In the genomic region with DNA sequence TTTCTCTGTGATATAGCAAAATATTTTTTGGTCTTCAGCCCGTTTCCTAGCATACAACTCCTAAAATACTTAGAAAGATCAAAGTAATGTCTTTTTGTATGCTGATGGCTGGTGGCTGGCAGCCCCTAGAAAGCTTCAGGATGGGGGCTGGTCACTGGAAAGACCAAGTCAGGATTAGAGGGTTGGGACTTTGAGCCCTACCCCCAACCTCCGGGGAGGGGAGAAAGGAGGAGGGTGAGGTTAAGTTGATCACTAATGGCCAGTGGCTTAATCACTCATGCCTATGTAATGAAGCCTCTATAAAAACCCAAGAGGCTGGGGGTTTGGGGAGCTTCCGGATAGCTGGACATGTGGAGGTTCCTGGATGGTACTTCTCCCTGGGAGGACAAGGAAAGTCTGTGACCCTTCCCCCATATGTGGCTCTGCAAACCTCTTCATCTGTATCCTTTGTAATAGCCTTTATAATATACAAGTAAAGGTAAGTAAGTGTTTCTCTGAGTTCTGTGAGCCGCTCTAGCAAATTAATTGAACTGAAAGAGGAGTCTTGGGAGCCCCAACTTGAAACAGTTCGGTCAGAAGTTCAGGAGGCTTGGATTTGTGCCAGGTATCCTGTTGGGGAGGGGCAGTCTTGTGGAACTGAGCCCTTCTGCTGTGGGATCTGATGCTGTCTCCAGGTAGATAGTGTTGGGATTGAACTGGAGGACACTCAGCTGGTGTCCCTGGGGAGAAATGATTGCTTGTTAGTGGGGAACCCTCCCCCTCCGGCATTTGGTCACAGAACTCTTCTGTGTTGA, we compare ENCODE assay signal across 7 cellular contexts. TPM values are rescaled to one million over a fixed set of nuclear protein-coding genes. Genes with fewer than 3 reads are reported as not detected.
DNase-seq lines count a peak whose midpoint lies in the region; ATAC-seq, FAIRE-seq and TF ChIP-seq lines count a peak whose summit lies in the region.
"Had no signal": no experiment of that assay in that cellular context is flagged by ENCODE, and none has a peak within 500 bp of the region (broad histone marks: within the 10 kb centered on the region; RNA-seq: fewer than 3 reads in every experiment).

No MANE protein-coding gene starts in this region.

- ATAC-seq in GM19463 (IDR thresholded peaks at IDR 0.05; ENCODE audit: unreplicated experiment), result no peak

- H3K36me3 ChIP-seq in Caco-2 (ENCODE audit: control insufficient read depth, insufficient read depth, low read length), result no peaks in the 10 kb centered on the region

- H3K4me1 Mint-ChIP-seq in Caco-2 (ENCODE audit: low read depth, unreplicated experiment), result peaks cover 20% of the 10 kb centered on the region
- peaks cover 25% of the 10 kb centered on the region for H3K4me1 Mint-ChIP-seq in glutamatergic neuron (ENCODE audit: low read depth, unreplicated experiment)

- no peaks in the 10 kb centered on the region for H3K9me3 ChIP-seq in Caco-2

- H3K27me3 Mint-ChIP-seq in Caco-2 (ENCODE audit: insufficient read depth, unreplicated experiment) (no peaks in the 10 kb centered on the region), glutamatergic neuron (ENCODE audit: unreplicated experiment) (peaks cover 16% of the 10 kb centered on the region)

- intact Hi-C loops in Caco-2 (cut with micrococcal nuclease; ENCODE audit: unreplicated experiment), result loop anchor here (5.0 kb wide), 1 partner anchor 44 kb away; a partner anchor contains a TSS

- TF ChIP-seq CTCF in Caco-2 (IDR thresholded peaks at IDR 0.05; ENCODE audit: insufficient read depth in 1 of 2, low read depth in 1 of 2, low read length in 1 of 2, severe bottlenecking in 1 of 2, unreplicated experiment in 1 of 2) (no peak), glutamatergic neuron (IDR thresholded peaks at IDR 0.05; ENCODE audit: partially characterized antibody, unreplicated experiment) (no peak)

- H3K4me1 ChIP-seq in Caco-2, result peaks cover 64% of the 10 kb centered on the region

- POLR2A ChIA-PET in Caco-2 (lab: Charles Lee), result interaction anchor here (2.3 kb wide), 1 partner anchor 43 kb away, joined by 7 read pairs; a partner anchor contains a TSS

- FAIRE-seq in GM19239 (lab: Jason Lieb, UNC), result no peak
- no peak for FAIRE-seq in frontal cortex (lab: Jason Lieb, UNC)

- H3K9me3 Mint-ChIP-seq in Caco-2 (ENCODE audit: unreplicated experiment), result no peaks in the 10 kb centered on the region
- H3K9me3 Mint-ChIP-seq in glutamatergic neuron (ENCODE audit: unreplicated experiment), result no peaks in the 10 kb centered on the region

- peaks cover 90% of the 10 kb centered on the region for H3K36me3 Mint-ChIP-seq in Caco-2 (ENCODE audit: insufficient read depth, unreplicated experiment)
- no peaks in the 10 kb centered on the region for H3K36me3 Mint-ChIP-seq in glutamatergic neuron (ENCODE audit: unreplicated experiment)

- H3K4me3 ChIP-seq in Caco-2 (ENCODE audit: low read depth, low read length), result no peak overlapping the region

- H3K27me3 ChIP-seq in Caco-2 (replicated peaks; ENCODE audit: control insufficient read depth, insufficient read depth, low read length), result no peaks in the 10 kb centered on the region

- no TSS peak for BruUV-seq in Caco-2 (replicated peaks; lab: Mats Ljungman, UMichigan)

- CTCF ChIA-PET in Caco-2 (lab: Charles Lee), result no interaction called here

- peak overlapping the region; percentile 85 for H3K27ac Mint-ChIP-seq in Caco-2 (ENCODE audit: unreplicated experiment)
- peak overlapping the region; percentile 82 for H3K27ac Mint-ChIP-seq in glutamatergic neuron (ENCODE audit: unreplicated experiment)

- H3K4me3 Mint-ChIP-seq in Caco-2 (ENCODE audit: unreplicated experiment), result peak overlapping the region; percentile 91
- H3K4me3 Mint-ChIP-seq in glutamatergic neuron (ENCODE audit: unreplicated experiment), result peak overlapping the region; percentile 82

- no peak for DNase-seq in Caco-2
- DNase-seq in NCI-H2107 (lab: John Stamatoyannopoulos, UW), result peak; percentile 84
- DNase-seq in glutamatergic neuron, result peak; percentile 26
- DNase-seq in GM19239 (ENCODE audit: insufficient read length, low spot score), result no peak
- no peak for DNase-seq in frontal cortex (ENCODE audit: low spot score in 2 of 2)
- DNase-seq: SHP77 treated with DMSO at 0.1 percent for 48 hours had no signal

RNA-seq across cellular contexts. Expression of a gene that starts 3.5 kb away (rescaled TPM):
- total RNA-seq in Caco-2 (2022) (236 and 267 TPM in 2 replicates), glutamatergic neuron (ENCODE audit: unreplicated experiment) (78.1 TPM), frontal cortex (17.1 TPM)

RNA-seq across cellular contexts. Expression of a gene that starts 22.6 kb away (rescaled TPM):
- total RNA-seq in Caco-2 (2022) (33.2 and 33.4 TPM in 2 replicates), glutamatergic neuron (ENCODE audit: unreplicated experiment) (11.9 TPM), frontal cortex (18.3 TPM)

RNA-seq across cellular contexts. Expression of a gene that starts 31.9 kb away (rescaled TPM):
- total RNA-seq in Caco-2 (2022), result 109 and 110 TPM in 2 replicates
- total RNA-seq in glutamatergic neuron (ENCODE audit: unreplicated experiment), result not detected
- not detected for total RNA-seq in frontal cortex

RNA-seq across cellular contexts. Expression of a gene that starts 42.9 kb away (rescaled TPM):
- total RNA-seq in Caco-2 (2022), result 34.0 and 34.2 TPM in 2 replicates
- 25.2 TPM for total RNA-seq in glutamatergic neuron (ENCODE audit: unreplicated experiment)
- 11.4 TPM for total RNA-seq in frontal cortex

RNA-seq across cellular contexts. Expression of a gene that starts 43.0 kb away (rescaled TPM):
- total RNA-seq in Caco-2 (2022) (156 and 166 TPM in 2 replicates), glutamatergic neuron (ENCODE audit: unreplicated experiment) (62.7 TPM), frontal cortex (39.5 TPM)

Comparison
In these comparisons a context has a peak if more than half of its experiments do, and no peak if none do; other contexts are left out.
1. DNase-seq: peak in NCI-H2107 (single experiment) and glutamatergic neuron (single experiment); none in Caco-2 (0 of 2), GM19239 (single experiment) and frontal cortex (0 of 2).
2. RNA of a gene that starts 31.9 kb away (total RNA-seq): 109 to 110 TPM in Caco-2; not detected in glutamatergic neuron (single experiment) and not detected in frontal cortex (single experiment); every median in the first group is over 100 times any median in the second.